8 cellular contexts compared by ENCODE assay signal in genomic region chr1:28887418-28887834, GRCh38. TPM values are rescaled to one million over a fixed set of nuclear protein-coding genes. Genes with fewer than 3 reads are reported as not detected.
A peak's percentile ranks its signal among the peaks of the same experiment; 100 is the strongest.
DNase-seq lines count a peak whose midpoint lies in the region; ATAC-seq and TF ChIP-seq lines count a peak whose summit lies in the region.

No MANE protein-coding gene starts in this region.

- peaks cover 46 to 48% of the 10 kb centered on the region in 2 donors for H3K4me1 Mint-ChIP-seq in effector memory CD8-positive, alpha-beta T cell (ENCODE audit: low read depth in 2 of 2)

- H3K4me1 ChIP-seq in HEK293 (ENCODE audit: control insufficient read depth, insufficient read depth, low read length) (peaks cover 6% of the 10 kb centered on the region), muscle layer of duodenum (ENCODE audit: control insufficient read depth in 1 of 2, insufficient read depth in 2 of 2, low read length in 2 of 2) (peaks cover 13 to 20% of the 10 kb centered on the region in 2 donors), uterus (no peaks in the 10 kb centered on the region)

- H3K27me3 Mint-ChIP-seq in effector memory CD8-positive, alpha-beta T cell, result no peaks in the 10 kb centered on the region

- peak overlapping the region; percentile 94 to 95 for H3K27ac Mint-ChIP-seq in effector memory CD8-positive, alpha-beta T cell

- H3K4me3 Mint-ChIP-seq in effector memory CD8-positive, alpha-beta T cell, result peak overlapping the region; percentile 86 to 93

- intact Hi-C loops in uterus (cut with DNase I; ENCODE audit: low total_unique reads), result no loop called here

- H3K27me3 ChIP-seq in muscle layer of duodenum (ENCODE audit: low read depth, low read length) (no peaks in the 10 kb centered on the region), uterus (no peaks in the 10 kb centered on the region)

- no peak for TF ChIP-seq POLR2A in uterus (IDR thresholded peaks at IDR 0.05)

- H3K36me3 Mint-ChIP-seq in effector memory CD8-positive, alpha-beta T cell (ENCODE audit: insufficient read depth), result peaks cover 28% of the 10 kb centered on the region

- H3K9me3 Mint-ChIP-seq in effector memory CD8-positive, alpha-beta T cell, result no peaks in the 10 kb centered on the region

- CTCF ChIA-PET in HEK293 (lab: Yijun Ruan, JAX), result interaction anchor here (1.8 kb wide), 1 partner anchor 146 kb away, joined by 15 read pairs; no protein-coding TSS in a partner anchor

- H3K36me3 ChIP-seq in HEK293 (ENCODE audit: control insufficient read depth in 2 of 2, insufficient read depth in 1 of 2, low read length in 2 of 2), result peaks cover 0 to 4% of the 10 kb centered on the region in 2 experiments; a peak in 2 of 3 replicates
- no peaks in the 10 kb centered on the region for H3K36me3 ChIP-seq in muscle layer of duodenum (ENCODE audit: control insufficient read depth in 1 of 2, insufficient read depth in 2 of 2, low read length in 2 of 2)
- H3K36me3 ChIP-seq in uterus, result no peaks in the 10 kb centered on the region

- peak; percentile 50 for ATAC-seq in effector memory CD8-positive, alpha-beta T cell (replicated peaks)

- H3K9me3 ChIP-seq in HEK293 (ENCODE audit: control insufficient read depth, insufficient read depth, low read depth, low read length) (no peaks in the 10 kb centered on the region), muscle layer of duodenum (ENCODE audit: control insufficient read depth in 1 of 2, low read length in 2 of 2) (no peaks in the 10 kb centered on the region), uterus (no peaks in the 10 kb centered on the region)

- TF ChIP-seq CTCF in HEK293 (tag by site-specific recombination; IDR thresholded peaks at IDR 0.05) (no peak), uterus (IDR thresholded peaks at IDR 0.05) (no peak)

- H3K4me3 ChIP-seq in HEK293 (ENCODE audit: low read depth, low read length) (peak overlapping the region; percentile 89), muscle layer of duodenum (ENCODE audit: low read depth in 1 of 2, low read length in 2 of 2) (peak overlapping the region; percentile 81 to 88), uterus (peak overlapping the region; percentile 68 to 70)

- DNase-seq in AG20443 (ENCODE audit: low spot score) (peak; percentile 50), uterus (peak; percentile 25 to 27), NCI-H1105 (lab: John Stamatoyannopoulos, UW) (no peak), NCI-H524 treated with DMSO at 0.1 percent for 48 hours (lab: John Stamatoyannopoulos, UW) (no peak)
- DNase-seq in activated CD4-positive, alpha-beta T cell treated with anti-CD3 and anti-CD28 coated beads, Interleukin-2, amount 50 U/mL, for 4 hours, result peak; percentile 21 to 29
- peak; percentile 62 to 66 (median 65) for DNase-seq in effector memory CD8-positive, alpha-beta T cell

- H3K27ac ChIP-seq in HEK293 (ENCODE audit: extremely low read depth, low read depth, low read length) (peak overlapping the region; percentile 66; the same call in 1 of the 2 replicates), muscle layer of duodenum (ENCODE audit: low read length) (peak overlapping the region; percentile 60), uterus (peak overlapping the region; percentile 68 to 77)

- POLR2A ChIA-PET in HEK293 (lab: Yijun Ruan, JAX), result interaction anchor here (0.8 to 1.3 kb wide), 4 partner anchors 27 to 294 kb away, joined by 3 to 5 read pairs (median 3); partner anchors contain the start of genes EPB41 and SRSF4

TF ChIP-seq in HEK293, 187 proteins besides CTCF, POLR2A, EP300 and RAD21 (continues in another document):
- peak; percentile 25; the same call in 1 of the 2 replicates for TF ChIP-seq HIC1 (tag by site-specific recombination; IDR thresholded peaks at IDR 0.05)
- no peak for TF ChIP-seq ZNF529 (tag by site-specific recombination; IDR thresholded peaks at IDR 0.05; ENCODE audit: insufficient replicate concordance)
- no peak for TF ChIP-seq YY1 (tag by site-specific recombination; IDR thresholded peaks at IDR 0.05)
- no peak for TF ChIP-seq ZNF704 (tag by site-specific recombination; IDR thresholded peaks at IDR 0.05)
- no peak for TF ChIP-seq ZNF169 (tag by site-specific recombination; IDR thresholded peaks at IDR 0.05)
- no peak for TF ChIP-seq ZNF132 (tag by site-specific recombination; IDR thresholded peaks at IDR 0.05; ENCODE audit: borderline replicate concordance)
- no peak for TF ChIP-seq ZNF174 (tag by site-specific recombination; IDR thresholded peaks at IDR 0.05)
- no peak for TF ChIP-seq ZNF449 (tag by site-specific recombination; IDR thresholded peaks at IDR 0.05)
- peak; percentile 37; the same call in 1 of the 2 replicates for TF ChIP-seq ZIC2 (tag by site-specific recombination; IDR thresholded peaks at IDR 0.05)
- no peak for TF ChIP-seq ZBTB44 (tag by site-specific recombination; IDR thresholded peaks at IDR 0.05)
- TF ChIP-seq ZSCAN5A (tag by site-specific recombination; IDR thresholded peaks at IDR 0.05), result no peak
- TF ChIP-seq ZBTB26 (tag by site-specific recombination; optimal IDR thresholded peaks at IDR 0.05), result peak; percentile 20

RNA-seq across cellular contexts. Expression of gene EPB41, which starts 26.9 kb away (rescaled TPM):
- total RNA-seq in uterus, result 1,000 to 10,000 TPM in 1 of 4 donors, 10 to 100 TPM in 3; 16.2 to 1,146 (median 45.4) TPM

Comparison
In these comparisons a context has a peak if more than half of its experiments do, and no peak if none do; other contexts are left out.
1. DNase-seq: peak in AG20443 (single experiment), activated CD4-positive, alpha-beta T cell treated with anti-CD3 and anti-CD28 coated beads, Interleukin-2, amount 50 U/mL, for 4 hours (2 of 2), effector memory CD8-positive, alpha-beta T cell (3 of 3) and uterus (2 of 2); none in NCI-H1105 (single experiment) and NCI-H524 treated with DMSO at 0.1 percent for 48 hours (single experiment).
2. Peak in every context shown above with its lines, with median percentiles within 50 percentile points of each other: H3K27ac ChIP-seq and H3K4me3 ChIP-seq.